8 cellular contexts compared by ENCODE assay signal in genomic region chr17:8151120-8151640, GRCh38. TPM values are rescaled to one million over a fixed set of nuclear protein-coding genes. Genes with fewer than 3 reads are reported as not detected.
A peak's percentile ranks its signal among the peaks of the same experiment; 100 is the strongest.
DNase-seq lines count a peak whose midpoint lies in the region; ATAC-seq and TF ChIP-seq lines count a peak whose summit lies in the region.

No MANE protein-coding gene starts in this region.

- peak in 3 of 4 donors; percentile 2 to 10 (median 7) for ATAC-seq in right lobe of liver

- H3K4me3 ChIP-seq in right lobe of liver = peak overlapping the region; percentile 62 to 94 (median 65)

- POLR2A ChIA-PET in HEK293T (lab: Yijun Ruan, JAX) = interaction anchor here (0.6 to 6.1 kb wide), 10 partner anchors 10 to 144 kb away, joined by 3 to 53 read pairs (median 4); partner anchors contain the start of genes HES7, SLC25A35, TMEM107 and VAMP2

- peaks cover 19 to 53% (median 40%) of the 10 kb centered on the region in 4 donors for H3K36me3 ChIP-seq in right lobe of liver

- no peaks in the 10 kb centered on the region for H3K9me3 ChIP-seq in right lobe of liver

- TF ChIP-seq CTCF in right lobe of liver (IDR thresholded peaks at IDR 0.05) = no peak

- H3K27ac ChIP-seq in right lobe of liver = peak overlapping the region; percentile 99 to 100 (median 100)

- peak; percentile 90 for DNase-seq in GM03348 (ENCODE audit: low spot score)
- peak; percentile 67 for DNase-seq in HEK293T (ENCODE audit: extremely low spot score)
- peak; percentile 56 for DNase-seq in NCI-H2196 (lab: John Stamatoyannopoulos, UW; ENCODE audit: unreplicated experiment)
- DNase-seq in activated CD4-positive, alpha-beta T cell treated with anti-CD3 and anti-CD28 coated beads, Interleukin-2, amount 50 U/mL, for 48 hours = peak; percentile 87 to 90
- peak; percentile 80 to 88 for DNase-seq in dermis microvascular lymphatic vessel endothelial cell (ENCODE audit: low read depth in 2 of 2)
- peak; percentile 86 to 93 (median 93) for DNase-seq in right lobe of liver
- DNase-seq in stimulated activated CD4-positive, alpha-beta T cell treated with anti-CD3 and anti-CD28 coated beads, Interleukin-2, amount 100 ng/mL, for 48 hours = peak; percentile 77 to 79
- DNase-seq in ACHN = no peak

- peak; percentile 56 for TF ChIP-seq POLR2A in right lobe of liver (IDR thresholded peaks at IDR 0.05)

- in situ Hi-C loops in ACHN (cut with HindIII; ENCODE audit: low pct_ligation_motif_present, low pct_unique_long_range_greater_than_20kb, low sequenced_read_pairs) = no loop called here

- H3K27me3 ChIP-seq in right lobe of liver = no peaks in the 10 kb centered on the region

- intact Hi-C loops in right lobe of liver (cut with DNase I) = no loop called here

- peaks cover 0 to 27% (median 9%) of the 10 kb centered on the region in 4 donors for H3K4me1 ChIP-seq in right lobe of liver

- WGBS in right lobe of liver (ENCODE audit: insufficient coverage, low coverage, low lambda C conversion rate, missing lambda C conversion rate) = 80% methylated on average over 1 of the region's 38 CpGs

- CTCF ChIA-PET in HEK293T (lab: Yijun Ruan, JAX) = interaction anchor here (0.7 kb wide), 1 partner anchor 62 kb away, joined by 3 read pairs; no protein-coding TSS in a partner anchor

TF ChIP-seq in HEK293T, 16 proteins besides CTCF, POLR2A, EP300 and RAD21:
- TF ChIP-seq FOXM1 (IDR thresholded peaks at IDR 0.05; ENCODE audit: borderline replicate concordance) = peak; percentile 60; the same call in 1 of the 2 replicates
- TF ChIP-seq CTBP1 (IDR thresholded peaks at IDR 0.05; ENCODE audit: borderline replicate concordance) = no peak
- TF ChIP-seq L3MBTL2 (conservative IDR thresholded peaks at IDR 0.05) = no peak; the same call in 1 of the 2 replicates
- TF ChIP-seq SP1 (IDR thresholded peaks at IDR 0.05) = no peak
- TF ChIP-seq SUZ12 (IDR thresholded peaks at IDR 0.05) = no peak

RNA-seq across cellular contexts. Expression of gene PER1, which starts 1.0 kb away (rescaled TPM):
- total RNA-seq in dermis microvascular lymphatic vessel endothelial cell (5.0 and 16.7 TPM in 2 replicates), right lobe of liver (100 to 1,000 TPM in 1 of 6 experiments, 10 to 100 TPM in 5; 25.7 to 118 (median 55.2) TPM)

RNA-seq across cellular contexts. Expression of gene VAMP2, which starts 11.6 kb away (rescaled TPM):
- total RNA-seq in dermis microvascular lymphatic vessel endothelial cell (3.1 and 4.9 TPM in 2 replicates), right lobe of liver (10 to 100 TPM in 4 of 6 experiments, 1 to 10 TPM in 2; 4.4 to 18.6 (median 13.2) TPM)

RNA-seq across cellular contexts. Expression of gene TMEM107, which starts 25.0 kb away (rescaled TPM):
- 17.2 and 23.7 TPM in 2 replicates for total RNA-seq in dermis microvascular lymphatic vessel endothelial cell
- 1 to 10 TPM; 2.3 to 5.0 (median 3.4) TPM for total RNA-seq in right lobe of liver

RNA-seq across cellular contexts. Expression of gene HES7, which starts 27.3 kb away (rescaled TPM):
- under 0.01 TPM in 1 of 2 replicates, not detected in the other for total RNA-seq in dermis microvascular lymphatic vessel endothelial cell
- total RNA-seq in right lobe of liver = not detected

RNA-seq across cellular contexts. Expression of gene ALOXE3, which starts 32.9 kb away (rescaled TPM):
- not detected in 2 replicates for total RNA-seq in dermis microvascular lymphatic vessel endothelial cell
- not detected for total RNA-seq in right lobe of liver
